ENCODE assay signal across 15 cellular contexts in genomic region chr4:1597021-1597931, GRCh38.
DNase-seq lines count a peak whose midpoint lies in the region; ATAC-seq and TF ChIP-seq lines count a peak whose summit lies in the region.
"Had no signal": no experiment of that assay in that cellular context is flagged by ENCODE, and none has a peak within 500 bp of the region (broad histone marks: within the 10 kb centered on the region; RNA-seq: fewer than 3 reads in every experiment).

No MANE protein-coding gene starts in this region.

- H3K27ac ChIP-seq in right atrium auricular region (no peak overlapping the region), heart left ventricle (no peak overlapping the region), lower lobe of right lung (no peak overlapping the region), upper lobe of right lung (no peak overlapping the region)

- TF ChIP-seq CTCF in right atrium auricular region (IDR thresholded peaks at IDR 0.05) (no peak), heart left ventricle (IDR thresholded peaks at IDR 0.05) (no peak), lower lobe of right lung (IDR thresholded peaks at IDR 0.05) (no peak), upper lobe of right lung (IDR thresholded peaks at IDR 0.05) (no peak)

- no peak overlapping the region for H3K4me3 ChIP-seq in right atrium auricular region
- no peak overlapping the region for H3K4me3 ChIP-seq in heart left ventricle
- no peak overlapping the region for H3K4me3 ChIP-seq in lower lobe of right lung
- H3K4me3 ChIP-seq in upper lobe of right lung: no peak overlapping the region

- no peaks in the 10 kb centered on the region for H3K27me3 ChIP-seq in right atrium auricular region
- H3K27me3 ChIP-seq in heart left ventricle: peaks cover 9 to 68% (median 19%) of the 10 kb centered on the region in 9 donors
- peaks cover 5% of the 10 kb centered on the region for H3K27me3 ChIP-seq in lower lobe of right lung (ENCODE audit: low read depth)
- H3K27me3 ChIP-seq in upper lobe of right lung: peaks cover 6% of the 10 kb centered on the region

- peaks cover 0 to 1% of the 10 kb centered on the region in 2 donors for H3K9me3 ChIP-seq in right atrium auricular region
- no peaks in the 10 kb centered on the region for H3K9me3 ChIP-seq in heart left ventricle
- H3K9me3 ChIP-seq in lower lobe of right lung: no peaks in the 10 kb centered on the region
- no peaks in the 10 kb centered on the region for H3K9me3 ChIP-seq in upper lobe of right lung
- H3K9me3 ChIP-seq: BE2C had no signal

- 86 to 92% (median 88%) methylated on average over 20 to 26 of the region's 26 CpGs for WGBS in heart left ventricle, 4 donors

- intact Hi-C loops in Right ventricle myocardium inferior (cut with DNase I): no loop called here
- intact Hi-C loops in heart left ventricle (cut with DNase I): no loop called here
- intact Hi-C loops in lower lobe of right lung (cut with DNase I): no loop called here
- intact Hi-C loops in upper lobe of right lung (cut with DNase I): no loop called here

- TF ChIP-seq POLR2A in heart left ventricle (IDR thresholded peaks at IDR 0.05) (no peak), GM18505 (IDR thresholded peaks at IDR 0.05; ENCODE audit: borderline replicate concordance, extremely low read depth, insufficient read depth, insufficient read length) (no peak)

- no peak for ATAC-seq in Right ventricle myocardium inferior
- no peak for ATAC-seq in heart left ventricle
- no peak for ATAC-seq in lower lobe of right lung
- ATAC-seq in upper lobe of right lung: no peak
- no peak for ATAC-seq in HG03045 (IDR thresholded peaks at IDR 0.05; ENCODE audit: unreplicated experiment)
- no peak for ATAC-seq in GM18505 (IDR thresholded peaks at IDR 0.05; ENCODE audit: unreplicated experiment)

- H3K36me3 ChIP-seq in right atrium auricular region (no peaks in the 10 kb centered on the region), heart left ventricle (no peaks in the 10 kb centered on the region), lower lobe of right lung (no peaks in the 10 kb centered on the region), upper lobe of right lung (no peaks in the 10 kb centered on the region)
- H3K36me3 ChIP-seq: BE2C had no signal

- DNase-seq in Right ventricle myocardium inferior (ENCODE audit: missing footprints) (peak; percentile 15), right atrium auricular region (ENCODE audit: low spot score) (no peak), heart left ventricle (peak in 3 of 5 donors; percentile 8 to 37 (median 14)), lower lobe of right lung (peak; percentile 20), upper lobe of right lung (peak; percentile 53)
- no peak for DNase-seq in activated CD4-positive, CD25-positive, alpha-beta regulatory T cell treated with anti-CD3 and anti-CD28 coated beads, Interleukin-2, amount 50 U/mL, for 72 hours
- DNase-seq: BE2C, Karpas-422, NCI-H1417 treated with DMSO at 0.1 percent for 48 hours, NCI-H187 treated with DMSO at 0.1 percent for 48 hours, NCI-H226, NCI-H524 treated with DMSO at 0.1 percent for 48 hours, SIG-M5 had no signal

- H3K4me1 ChIP-seq in right atrium auricular region (peaks cover 0 to 6% of the 10 kb centered on the region in 2 donors), heart left ventricle (peaks cover 0 to 5% (median 0%) of the 10 kb centered on the region in 12 donors), lower lobe of right lung (no peaks in the 10 kb centered on the region), upper lobe of right lung (no peaks in the 10 kb centered on the region)

Comparison
In these comparisons a context has a peak if more than half of its experiments do, and no peak if none do; other contexts are left out.
1. DNase-seq: peak in Right ventricle myocardium inferior (single experiment), heart left ventricle (3 of 5), lower lobe of right lung (single experiment) and upper lobe of right lung (single experiment); none in right atrium auricular region (single experiment) and activated CD4-positive, CD25-positive, alpha-beta regulatory T cell treated with anti-CD3 and anti-CD28 coated beads, Interleukin-2, amount 50 U/mL, for 72 hours (single experiment).